ENCODE assay signal across 7 cellular contexts in genomic region chr1:230441183-230441582, GRCh38.
"Had no signal": no experiment of that assay in that cellular context is flagged by ENCODE, and none has a peak within 500 bp of the region (broad histone marks: within the 10 kb centered on the region; RNA-seq: fewer than 3 reads in every experiment).

No MANE protein-coding gene starts in this region.

- H3K4me1 ChIP-seq: HAP-1 had no signal

- FAIRE-seq: H54 had no signal

- DNase-seq: GM23248, GOT3, HCEC 1CT, HFFc6 had no signal

- H3K4me3 ChIP-seq: GM23248, GM23338, HAP-1 had no signal

- H3K9ac ChIP-seq: GM23248 had no signal

- H3K36me3 ChIP-seq: HAP-1 had no signal

- H3K9me3 ChIP-seq: HAP-1 had no signal

- H3K4me2 ChIP-seq: GM23338 had no signal

- H3K27ac ChIP-seq: GM23248 had no signal
